ENCODE assay signal across 8 cellular contexts in genomic region chr2:85135066-85135914, GRCh38. TPM values are rescaled to one million over a fixed set of nuclear protein-coding genes. Genes with fewer than 3 reads are reported as not detected.
A peak's percentile ranks its signal among the peaks of the same experiment; 100 is the strongest.
DNase-seq lines count a peak whose midpoint lies in the region; ATAC-seq and TF ChIP-seq lines count a peak whose summit lies in the region.

No MANE protein-coding gene starts in this region.

- POLR2A ChIA-PET in activated CD8-positive, alpha-beta T cell treated with anti-CD3 and anti-CD28 coated beads for 36 hours (lab: Charles Lee): no interaction called here
- POLR2A ChIA-PET in activated CD8-positive, alpha-beta T cell treated with anti-CD3 and anti-CD28 coated beads, Interleukin-2, amount 10 ng/mL, durations not matched to agents 7 days and 5 days (lab: Charles Lee): no interaction called here

- no peaks in the 10 kb centered on the region for H3K36me3 Mint-ChIP-seq in activated CD8-positive, alpha-beta T cell treated with anti-CD3 and anti-CD28 coated beads for 36 hours (ENCODE audit: low read depth)
- no peaks in the 10 kb centered on the region for H3K36me3 Mint-ChIP-seq in activated CD8-positive, alpha-beta T cell treated with anti-CD3 and anti-CD28 coated beads, Interleukin-2, amount 10 ng/mL, durations not matched to agents 7 days and 5 days (ENCODE audit: low read depth)
- H3K36me3 Mint-ChIP-seq in endothelial cell (ENCODE audit: low read depth, unreplicated experiment): peaks cover 26% of the 10 kb centered on the region

- H3K4me3 ChIP-seq in muscle layer of colon (ENCODE audit: low read depth in 1 of 2, low read length in 2 of 2) (peak overlapping the region in 1 of 2 donors; percentile 72), thyroid gland (replicated peaks in 1 of 3) (peak overlapping the region in 1 of 3 donors; percentile 86), Karpas-422 (ENCODE audit: low read length) (no peak overlapping the region)

- TF ChIP-seq CTCF in activated CD8-positive, alpha-beta T cell treated with anti-CD3 and anti-CD28 coated beads for 36 hours (IDR thresholded peaks at IDR 0.05): no peak
- TF ChIP-seq CTCF in endothelial cell (IDR thresholded peaks at IDR 0.05; ENCODE audit: unreplicated experiment) (no peak), thyroid gland (IDR thresholded peaks at IDR 0.05) (no peak)

- peaks cover 41% of the 10 kb centered on the region for H3K4me1 ChIP-seq in muscle layer of colon (ENCODE audit: insufficient read depth, low read length)
- H3K4me1 ChIP-seq in thyroid gland: peaks cover 39 to 48% of the 10 kb centered on the region in 2 donors
- no peaks in the 10 kb centered on the region for H3K4me1 ChIP-seq in Karpas-422 (ENCODE audit: low read length)

- CTCF ChIA-PET in activated CD8-positive, alpha-beta T cell treated with anti-CD3 and anti-CD28 coated beads for 36 hours (lab: Charles Lee): interaction anchor here (0.7 to 1.1 kb wide), 2 partner anchors 50 to 355 kb away, joined by 3 read pairs; no protein-coding TSS in a partner anchor
- CTCF ChIA-PET in activated CD8-positive, alpha-beta T cell treated with anti-CD3 and anti-CD28 coated beads, Interleukin-2, amount 10 ng/mL, durations not matched to agents 7 days and 5 days (lab: Charles Lee): interaction anchor here (0.7 kb wide), 1 partner anchor 228 kb away, joined by 3 read pairs; no protein-coding TSS in a partner anchor

- H3K79me2 ChIP-seq in Karpas-422 (ENCODE audit: low read length): no peaks in the 10 kb centered on the region

- DNase-seq in activated CD8-positive, alpha-beta T cell treated with anti-CD3 and anti-CD28 coated beads for 36 hours: no peak
- no peak for DNase-seq in activated CD8-positive, alpha-beta T cell treated with anti-CD3 and anti-CD28 coated beads, Interleukin-2, amount 10 ng/mL, durations not matched to agents 7 days and 5 days
- DNase-seq in endothelial cell (ENCODE audit: low spot score) (no peak), thyroid gland (peak in 1 of 2 donors; percentile 32), RPMI8226 (no peak), Karpas-422 (no peak), NCI-H2081 (lab: John Stamatoyannopoulos, UW) (no peak)

- H3K9me3 ChIP-seq in muscle layer of colon (ENCODE audit: low read length): no peaks in the 10 kb centered on the region
- H3K9me3 ChIP-seq in thyroid gland: no peaks in the 10 kb centered on the region
- no peaks in the 10 kb centered on the region for H3K9me3 ChIP-seq in Karpas-422 (ENCODE audit: low read length)

- H3K36me3 ChIP-seq in muscle layer of colon (ENCODE audit: insufficient read depth, low read length) (no peaks in the 10 kb centered on the region), thyroid gland (no peaks in the 10 kb centered on the region), Karpas-422 (ENCODE audit: insufficient read depth, low read length) (no peaks in the 10 kb centered on the region)

- peaks cover 61% of the 10 kb centered on the region for H3K27me3 Mint-ChIP-seq in activated CD8-positive, alpha-beta T cell treated with anti-CD3 and anti-CD28 coated beads for 36 hours
- peaks cover 72% of the 10 kb centered on the region for H3K27me3 Mint-ChIP-seq in activated CD8-positive, alpha-beta T cell treated with anti-CD3 and anti-CD28 coated beads, Interleukin-2, amount 10 ng/mL, durations not matched to agents 7 days and 5 days (ENCODE audit: low read depth)
- H3K27me3 Mint-ChIP-seq in endothelial cell (ENCODE audit: unreplicated experiment): peaks cover 8% of the 10 kb centered on the region

- no peak overlapping the region for H3K9ac ChIP-seq in muscle layer of colon (ENCODE audit: low read length)
- no peak overlapping the region for H3K9ac ChIP-seq in Karpas-422 (ENCODE audit: low read length)

- no peaks in the 10 kb centered on the region for H4K20me1 ChIP-seq in Karpas-422 (ENCODE audit: insufficient read depth, low read depth, low read length)

- H3K4me1 Mint-ChIP-seq in activated CD8-positive, alpha-beta T cell treated with anti-CD3 and anti-CD28 coated beads for 36 hours (ENCODE audit: low read depth): peaks cover 8% of the 10 kb centered on the region
- peaks cover 10% of the 10 kb centered on the region for H3K4me1 Mint-ChIP-seq in activated CD8-positive, alpha-beta T cell treated with anti-CD3 and anti-CD28 coated beads, Interleukin-2, amount 10 ng/mL, durations not matched to agents 7 days and 5 days (ENCODE audit: low read depth)
- H3K4me1 Mint-ChIP-seq in endothelial cell (ENCODE audit: unreplicated experiment): peaks cover 41% of the 10 kb centered on the region

- no peak overlapping the region for H3K27ac Mint-ChIP-seq in activated CD8-positive, alpha-beta T cell treated with anti-CD3 and anti-CD28 coated beads for 36 hours
- H3K27ac Mint-ChIP-seq in activated CD8-positive, alpha-beta T cell treated with anti-CD3 and anti-CD28 coated beads, Interleukin-2, amount 10 ng/mL, durations not matched to agents 7 days and 5 days: no peak overlapping the region
- H3K27ac Mint-ChIP-seq in endothelial cell (ENCODE audit: unreplicated experiment): no peak overlapping the region

- peak overlapping the region; percentile 21 for H3K4me3 Mint-ChIP-seq in activated CD8-positive, alpha-beta T cell treated with anti-CD3 and anti-CD28 coated beads for 36 hours
- H3K4me3 Mint-ChIP-seq in activated CD8-positive, alpha-beta T cell treated with anti-CD3 and anti-CD28 coated beads, Interleukin-2, amount 10 ng/mL, durations not matched to agents 7 days and 5 days: no peak overlapping the region
- H3K4me3 Mint-ChIP-seq in endothelial cell (ENCODE audit: unreplicated experiment): peak overlapping the region; percentile 93

- 59 to 60% methylated on average over 26 to 38 of the region's 39 CpGs for WGBS in thyroid gland, 2 donors

- no peaks in the 10 kb centered on the region for H3K9me3 Mint-ChIP-seq in activated CD8-positive, alpha-beta T cell treated with anti-CD3 and anti-CD28 coated beads for 36 hours
- H3K9me3 Mint-ChIP-seq in activated CD8-positive, alpha-beta T cell treated with anti-CD3 and anti-CD28 coated beads, Interleukin-2, amount 10 ng/mL, durations not matched to agents 7 days and 5 days (ENCODE audit: insufficient read depth): no peaks in the 10 kb centered on the region
- H3K9me3 Mint-ChIP-seq in endothelial cell (ENCODE audit: unreplicated experiment): no peaks in the 10 kb centered on the region

- H2AFZ ChIP-seq in Karpas-422 (ENCODE audit: low read length): no peak overlapping the region

- intact Hi-C loops in activated CD8-positive, alpha-beta T cell treated with anti-CD3 and anti-CD28 coated beads for 36 hours (cut with micrococcal nuclease): no loop called here
- intact Hi-C loops in thyroid gland (cut with DNase I): no loop called here

- H3K27ac ChIP-seq in muscle layer of colon (ENCODE audit: low read depth, low read length) (peak overlapping the region; percentile 91), thyroid gland (peak overlapping the region; percentile 80 to 91 (median 87)), Karpas-422 (ENCODE audit: low read length) (no peak overlapping the region)

- no peak for TF ChIP-seq POLR2A in thyroid gland (IDR thresholded peaks at IDR 0.05)

- H3K27me3 ChIP-seq in muscle layer of colon (ENCODE audit: control insufficient read depth in 1 of 2, insufficient read depth in 2 of 2, low read length in 2 of 2) (no peaks in the 10 kb centered on the region), thyroid gland (no peaks in the 10 kb centered on the region), Karpas-422 (ENCODE audit: low read length) (no peaks in the 10 kb centered on the region)

- H3K4me2 ChIP-seq in Karpas-422 (ENCODE audit: low read depth, low read length, poor library complexity, severe bottlenecking): no peak overlapping the region

- no peak for ATAC-seq in activated CD8-positive, alpha-beta T cell treated with anti-CD3 and anti-CD28 coated beads for 36 hours
- no peak for ATAC-seq in activated CD8-positive, alpha-beta T cell treated with anti-CD3 and anti-CD28 coated beads, Interleukin-2, amount 10 ng/mL, durations not matched to agents 7 days and 5 days

- no peaks in the 10 kb centered on the region for H3K9me2 ChIP-seq in Karpas-422 (replicated peaks; ENCODE audit: insufficient read depth, low read length)

RNA-seq across cellular contexts. Expression of gene TCF7L1, which starts 2.1 kb away (rescaled TPM):
- total RNA-seq in activated CD8-positive, alpha-beta T cell treated with anti-CD3 and anti-CD28 coated beads for 36 hours: not detected
- total RNA-seq in activated CD8-positive, alpha-beta T cell treated with anti-CD3 and anti-CD28 coated beads, Interleukin-2, amount 10 ng/mL, durations not matched to agents 7 days and 5 days: not detected
- 83.8 TPM for total RNA-seq in endothelial cell (ENCODE audit: unreplicated experiment)
- total RNA-seq in thyroid gland: 10 to 100 TPM in 2 of 4 donors, 1 to 10 TPM in 2; 3.1 to 12.1 (median 8.7) TPM
- not detected in 2 replicates for total RNA-seq in Karpas-422 (2014; rRNA removed; shearing (Covaris generic); ENCODE audit: low replicate concordance)
